ENCODE assay signal across 27 cellular contexts in the genomic region with DNA sequence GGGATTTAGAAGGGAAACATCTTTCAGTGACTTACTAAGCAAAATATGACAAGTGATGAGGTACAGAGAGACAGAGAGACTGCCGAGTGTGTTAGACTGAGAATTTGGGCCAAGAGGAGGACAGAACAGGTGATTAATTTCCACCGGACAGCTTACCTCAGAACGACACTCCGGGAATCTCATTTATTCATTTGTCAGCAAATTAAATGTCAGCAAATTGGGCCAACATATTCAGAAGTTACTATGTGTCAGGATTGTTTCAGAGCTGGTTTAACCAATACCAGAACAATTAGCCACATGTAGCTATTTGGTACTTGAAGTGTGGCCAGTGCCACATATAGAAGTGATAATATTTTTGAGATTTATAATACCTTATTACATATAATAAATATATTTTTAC.
DNase-seq lines count a peak whose midpoint lies in the region; ATAC-seq, FAIRE-seq and TF ChIP-seq lines count a peak whose summit lies in the region.
"Had no signal": no experiment of that assay in that cellular context is flagged by ENCODE, and none has a peak within 500 bp of the region (broad histone marks: within the 10 kb centered on the region; RNA-seq: fewer than 3 reads in every experiment).

No MANE protein-coding gene starts in this region.

- FAIRE-seq in HepG2 (lab: Jason Lieb, UNC) (no peak), K562 (lab: Jason Lieb, UNC) (no peak), HTR-8/SVneo (lab: Jason Lieb, UNC) (no peak)
- FAIRE-seq: GM12878, GM12892, GM18507 had no signal

- in situ Hi-C loops in HepG2 (cut with HindIII; ENCODE audit: extremely low pct_ligation_motif_present, low pct_unique_long_range_greater_than_20kb) (no loop called here), K562 (cut with MboI) (no loop called here)

- H3K4me1 Mint-ChIP-seq in T-helper 17 cell = no peaks in the 10 kb centered on the region
- H3K4me1 Mint-ChIP-seq: CD14-positive monocyte; CD4-positive, alpha-beta memory T cell; CD4-positive, CD25-positive, alpha-beta regulatory T cell; CD8-positive, alpha-beta memory T cell had no signal

- no peaks in the 10 kb centered on the region for H3K27me3 Mint-ChIP-seq in T-helper 17 cell
- H3K27me3 Mint-ChIP-seq: CD4-positive, alpha-beta memory T cell; CD4-positive, CD25-positive, alpha-beta regulatory T cell had no signal

- H3K23ac ChIP-seq in trophoblast cell (ENCODE audit: low read length) = no peak overlapping the region

- H3K4me3 Mint-ChIP-seq in T-helper 17 cell = no peak overlapping the region
- H3K4me3 Mint-ChIP-seq: CD14-positive monocyte; CD4-positive, alpha-beta memory T cell; CD4-positive, CD25-positive, alpha-beta regulatory T cell; CD8-positive, alpha-beta memory T cell had no signal

- no peak overlapping the region for H3K27ac Mint-ChIP-seq in T-helper 17 cell
- H3K27ac Mint-ChIP-seq: CD4-positive, alpha-beta memory T cell; CD4-positive, CD25-positive, alpha-beta regulatory T cell; CD8-positive, alpha-beta memory T cell had no signal

- WGBS in HepG2 (ENCODE audit: low lambda C conversion rate) = 0% methylated on average over 4 of the region's 4 CpGs
- 57% methylated on average over 4 of the region's 4 CpGs for WGBS in right lobe of liver (ENCODE audit: insufficient coverage, low coverage, low lambda C conversion rate, missing lambda C conversion rate)
- 4% methylated on average over 4 of the region's 4 CpGs for WGBS in K562 (ENCODE audit: insufficient coverage, low coverage, missing lambda C conversion rate)
- no CpG with 5 or more reads among the region's 4 CpGs for WGBS in trophoblast cell (ENCODE audit: extremely low coverage, insufficient coverage, insufficient read length)

- TF ChIP-seq RAD21 in HepG2 (CRISPR knock-in tag; IDR thresholded peaks at IDR 0.05) = no peak
- TF ChIP-seq RAD21 in K562 (CRISPR knock-in tag; conservative IDR thresholded peaks at IDR 0.05 in 1 of 2, IDR thresholded peaks at IDR 0.05 in 1 of 2) = no peak

- no peak overlapping the region for H3K14ac ChIP-seq in trophoblast cell (ENCODE audit: low read length)

- H3K9me3 ChIP-seq in HepG2 (ENCODE audit: low read length) (no peaks in the 10 kb centered on the region), right lobe of liver (no peaks in the 10 kb centered on the region), K562 (replicated peaks; ENCODE audit: control insufficient read depth, insufficient read depth, low read depth, low read length) (no peaks in the 10 kb centered on the region), trophoblast cell (ENCODE audit: insufficient read depth, low read depth, low read length) (no peaks in the 10 kb centered on the region), T-helper 17 cell (ENCODE audit: control insufficient read depth, low read length, poor library complexity, severe bottlenecking) (no peaks in the 10 kb centered on the region)
- H3K9me3 ChIP-seq: BE2C, BLaER1 had no signal

- no peaks in the 10 kb centered on the region for H3K9me1 ChIP-seq in K562 (ENCODE audit: control insufficient read depth, insufficient read depth, low read length)

- H4K91ac ChIP-seq in trophoblast cell (ENCODE audit: low read depth, low read length) = no peak overlapping the region

- POLR2A ChIA-PET in HepG2 (lab: Yijun Ruan, JAX) (no interaction called here), K562 (lab: Yijun Ruan, JAX) (no interaction called here)

- peak overlapping the region; percentile 80 for H2BK12ac ChIP-seq in trophoblast cell (ENCODE audit: low read length)

- no peaks in the 10 kb centered on the region for H3K79me2 ChIP-seq in HepG2 (ENCODE audit: insufficient read depth, low read length)
- H3K79me2 ChIP-seq in K562 (ENCODE audit: control insufficient read depth, insufficient read depth, low read length) = no peaks in the 10 kb centered on the region
- no peaks in the 10 kb centered on the region for H3K79me2 ChIP-seq in trophoblast cell (ENCODE audit: control insufficient read depth, insufficient read depth, low read length, poor library complexity)

- H2BK5ac ChIP-seq in trophoblast cell (ENCODE audit: low read depth, low read length, poor library complexity) = no peak overlapping the region

- no peaks in the 10 kb centered on the region for H3K36me3 Mint-ChIP-seq in T-helper 17 cell (ENCODE audit: low read depth)
- H3K36me3 Mint-ChIP-seq: CD14-positive monocyte; CD4-positive, alpha-beta memory T cell; CD4-positive, CD25-positive, alpha-beta regulatory T cell; CD8-positive, alpha-beta memory T cell had no signal

- no peak overlapping the region for H4K8ac ChIP-seq in trophoblast cell (ENCODE audit: low read depth, low read length)

- BruUV-seq in HepG2 (replicated peaks; lab: Mats Ljungman, UMichigan) (no TSS peak), K562 (replicated peaks; lab: Mats Ljungman, UMichigan) (no TSS peak)

- H3K9ac ChIP-seq in HepG2 (ENCODE audit: insufficient read depth, low read depth, low read length) (no peak overlapping the region), K562 (ENCODE audit: insufficient read depth in 1 of 2, low read depth in 2 of 2, low read length in 2 of 2) (no peak overlapping the region), trophoblast cell (ENCODE audit: low read length) (no peak overlapping the region)
- H3K9ac ChIP-seq: BLaER1 had no signal

- no peak overlapping the region for H2BK120ac ChIP-seq in trophoblast cell (ENCODE audit: insufficient read depth, low read length, poor library complexity)

- peaks cover 7% of the 10 kb centered on the region for H3K79me1 ChIP-seq in trophoblast cell (ENCODE audit: low read length)

- ATAC-seq in HepG2 (no peak), right lobe of liver (no peak), K562 (no peak), T-helper 17 cell (no peak)
- ATAC-seq: GM12878 had no signal

- no peak overlapping the region for H3K18ac ChIP-seq in trophoblast cell (ENCODE audit: low read length)

- H3K4me3 ChIP-seq in HepG2 (replicated peaks in 1 of 3; ENCODE audit: insufficient read depth in 1 of 3, low read depth in 2 of 3, low read length in 3 of 3) = no peak overlapping the region
- no peak overlapping the region for H3K4me3 ChIP-seq in right lobe of liver
- no peak overlapping the region for H3K4me3 ChIP-seq in K562
- no peak overlapping the region for H3K4me3 ChIP-seq in trophoblast cell (ENCODE audit: low read depth, low read length)
- H3K4me3 ChIP-seq: BLaER1, GM12878 had no signal

- H4K12ac ChIP-seq in trophoblast cell (ENCODE audit: low read depth, low read length) = no peak overlapping the region

- no peak for TF ChIP-seq CTCF in HepG2 (CRISPR knock-in tag; IDR thresholded peaks at IDR 0.05)
- no peak for TF ChIP-seq CTCF in right lobe of liver (IDR thresholded peaks at IDR 0.05)
- TF ChIP-seq CTCF in K562 (IDR thresholded peaks at IDR 0.05 in 2 of 3, conservative IDR thresholded peaks at IDR 0.05 in 1 of 3; ENCODE audit: insufficient read depth in 2 of 3, low read depth in 1 of 3, low read length in 3 of 3) = no peak

- no peak for TF ChIP-seq POLR2A in HepG2 (IDR thresholded peaks at IDR 0.05; ENCODE audit: insufficient read depth in 1 of 2, low read depth in 2 of 2, low read length in 2 of 2)
- no peak for TF ChIP-seq POLR2A in right lobe of liver (IDR thresholded peaks at IDR 0.05)
- TF ChIP-seq POLR2A in K562 (conservative IDR thresholded peaks at IDR 0.05) = no peak

- no peak for TF ChIP-seq EP300 in HepG2 (IDR thresholded peaks at IDR 0.05; ENCODE audit: low read depth in 2 of 2, low read length in 2 of 2)
- TF ChIP-seq EP300 in HepG2 (CRISPR knock-in tag; IDR thresholded peaks at IDR 0.05; ENCODE audit: borderline replicate concordance) = no peak
- TF ChIP-seq EP300 in K562 (IDR thresholded peaks at IDR 0.05; ENCODE audit: low read length) = no peak

- DNase-seq in HepG2 (ENCODE audit: low spot score) = no peak
- DNase-seq in right lobe of liver = no peak
- DNase-seq in K562 (ENCODE audit: extremely low read depth in 1 of 4, low spot score in 3 of 4) = no peak
- no peak for DNase-seq in trophoblast cell
- DNase-seq in HTR-8/SVneo (ENCODE audit: insufficient read length, low spot score) = no peak
- DNase-seq in inferior parietal cortex (ENCODE audit: extremely low spot score) = no peak
- DNase-seq in T-helper 17 cell = no peak
- DNase-seq: ACHN; BE2C; C1 segment of cervical spinal cord; CD4-positive, alpha-beta memory T cell; CD4-positive, CD25-positive, alpha-beta regulatory T cell; CD8-positive, alpha-beta memory T cell; COR-L47; DMS 273 treated with DMSO at 0.1 percent for 48 hours; DMS153; DMS53; DMS79; DND-41; EL; GDM1 had no signal

- H3K4me1 ChIP-seq in HepG2 (ENCODE audit: insufficient read depth, low read length) (no peaks in the 10 kb centered on the region), right lobe of liver (no peaks in the 10 kb centered on the region), K562 (replicated peaks in 1 of 2; ENCODE audit: control insufficient read depth in 2 of 2, insufficient read depth in 2 of 2, low read length in 2 of 2) (no peaks in the 10 kb centered on the region), trophoblast cell (ENCODE audit: control insufficient read depth in 1 of 2, insufficient read depth in 2 of 2, low read length in 2 of 2) (peaks cover 7 to 12% of the 10 kb centered on the region in 2 experiments)
- H3K4me1 ChIP-seq: BE2C had no signal

- CTCF ChIA-PET in HepG2 (lab: Yijun Ruan, JAX; ENCODE audit: low intra/inter-chr PET ratio, low total read pairs) (no interaction called here), K562 (lab: Yijun Ruan, JAX; ENCODE audit: low intra/inter-chr PET ratio) (no interaction called here)

- no peaks in the 10 kb centered on the region for H4K20me1 ChIP-seq in HepG2 (ENCODE audit: insufficient read depth, low read length)
- H4K20me1 ChIP-seq in K562 (replicated peaks; ENCODE audit: control insufficient read depth, insufficient read depth, low read length) = no peaks in the 10 kb centered on the region
- H4K20me1 ChIP-seq: BLaER1 had no signal

- H3K4ac ChIP-seq in trophoblast cell (ENCODE audit: low read depth, low read length) = no peak overlapping the region

- no peak overlapping the region for H2AFZ ChIP-seq in HepG2 (ENCODE audit: low read length)
- no peak overlapping the region for H2AFZ ChIP-seq in K562 (ENCODE audit: low read depth, low read length)
- H2AFZ ChIP-seq in trophoblast cell (ENCODE audit: insufficient read depth, low read length, poor library complexity) = no peak overlapping the region

- no peak overlapping the region for H2AK5ac ChIP-seq in trophoblast cell (ENCODE audit: low read length)

- H3K4me2 ChIP-seq in HepG2 (ENCODE audit: low read depth, low read length) (no peak overlapping the region), K562 (ENCODE audit: insufficient read depth, low read length) (no peak overlapping the region), trophoblast cell (ENCODE audit: low read length) (no peak overlapping the region)
- H3K4me2 ChIP-seq: BLaER1 had no signal

- H3K27me3 ChIP-seq in HepG2 (ENCODE audit: control insufficient read depth in 1 of 2, insufficient read depth in 2 of 2, low read length in 2 of 2) = no peaks in the 10 kb centered on the region
- H3K27me3 ChIP-seq in right lobe of liver = no peaks in the 10 kb centered on the region
- H3K27me3 ChIP-seq in K562 (ENCODE audit: control insufficient read depth in 2 of 2, insufficient read depth in 2 of 2, low read length in 2 of 2) = no peaks in the 10 kb centered on the region
- H3K27me3 ChIP-seq in trophoblast cell (ENCODE audit: insufficient read depth, low read length) = no peaks in the 10 kb centered on the region
- H3K27me3 ChIP-seq: BE2C, BLaER1 had no signal

- H3K36me3 ChIP-seq in HepG2 (replicated peaks in 1 of 2; ENCODE audit: control insufficient read depth in 1 of 2, insufficient read depth in 2 of 2, low read length in 2 of 2) = no peaks in the 10 kb centered on the region
- H3K36me3 ChIP-seq in right lobe of liver = no peaks in the 10 kb centered on the region
- H3K36me3 ChIP-seq in K562 (ENCODE audit: control insufficient read depth, insufficient read depth, low read length) = no peaks in the 10 kb centered on the region
- no peaks in the 10 kb centered on the region for H3K36me3 ChIP-seq in trophoblast cell (ENCODE audit: control insufficient read depth in 1 of 2, insufficient read depth in 2 of 2, low read length in 2 of 2)
- H3K36me3 ChIP-seq: BE2C, BLaER1 had no signal

- no peak overlapping the region for H3K27ac ChIP-seq in HepG2 (ENCODE audit: extremely low read length, insufficient read depth, low read length)
- no peak overlapping the region for H3K27ac ChIP-seq in right lobe of liver
- H3K27ac ChIP-seq in K562 (ENCODE audit: extremely low read depth, low read depth, low read length) = no peak overlapping the region
- H3K27ac ChIP-seq in trophoblast cell (ENCODE audit: low read depth, low read length) = no peak overlapping the region
- H3K27ac ChIP-seq: 22Rv1, BLaER1 had no signal

- intact Hi-C loops in HepG2 (cut with micrococcal nuclease; ENCODE audit: unreplicated experiment) (no loop called here), right lobe of liver (cut with DNase I) (no loop called here), K562 (cut with micrococcal nuclease) (no loop called here)
